In the genomic region with DNA sequence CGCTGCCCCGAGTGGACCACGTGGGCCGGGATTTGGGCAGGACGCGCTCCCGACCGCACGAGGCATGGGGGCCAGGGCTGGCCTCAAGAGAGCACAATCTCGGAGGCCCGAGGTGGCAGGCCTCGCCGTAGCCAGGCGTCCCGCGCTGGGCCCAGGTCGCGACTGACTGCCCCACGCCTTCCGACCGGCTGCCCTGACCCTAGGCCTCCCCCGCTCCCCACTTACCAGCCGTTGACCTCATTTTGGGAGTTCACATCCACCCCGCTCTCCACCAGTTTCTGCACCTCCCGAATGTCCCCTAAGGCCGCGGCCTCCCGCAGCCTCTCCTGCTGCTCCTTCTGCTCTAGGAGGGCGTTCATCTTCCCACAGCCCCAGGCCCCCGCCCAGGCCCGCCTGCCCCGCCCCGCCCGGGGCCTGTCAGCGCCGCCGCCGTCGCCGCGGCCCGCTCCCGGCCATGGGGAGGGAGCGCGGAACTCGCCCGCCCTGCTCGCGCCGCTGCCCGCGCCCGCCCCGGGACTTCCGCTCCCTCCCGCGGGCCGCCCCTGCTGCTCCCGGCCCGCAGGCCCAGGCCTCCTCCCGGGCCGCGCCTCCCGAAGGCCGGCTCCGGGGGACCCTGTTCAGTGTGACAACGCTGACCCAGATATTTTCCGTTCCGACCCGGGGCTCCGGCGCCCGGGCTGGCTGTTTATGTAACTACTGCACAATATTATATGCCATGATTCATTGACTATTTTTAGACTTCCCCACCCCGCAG, we compare ENCODE assay signal across 1 cellular context.
TF ChIP-seq lines count a peak whose summit lies in the region.

A gene with protein sequence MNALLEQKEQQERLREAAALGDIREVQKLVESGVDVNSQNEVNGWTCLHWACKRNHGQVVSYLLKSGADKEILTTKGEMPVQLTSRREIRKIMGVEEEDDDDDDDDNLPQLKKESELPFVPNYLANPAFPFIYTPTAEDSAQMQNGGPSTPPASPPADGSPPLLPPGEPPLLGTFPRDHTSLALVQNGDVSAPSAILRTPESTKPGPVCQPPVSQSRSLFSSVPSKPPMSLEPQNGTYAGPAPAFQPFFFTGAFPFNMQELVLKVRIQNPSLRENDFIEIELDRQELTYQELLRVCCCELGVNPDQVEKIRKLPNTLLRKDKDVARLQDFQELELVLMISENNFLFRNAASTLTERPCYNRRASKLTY (minus strand): TSS at position 619 of the 754 bp plus-strand sequence. CDS start 260 bp downstream, at position 359.

TF ChIP-seq in H1, 55 proteins besides CTCF, POLR2A, EP300 and RAD21 (continues in another document):
- no peak for TF ChIP-seq BRCA1 (IDR thresholded peaks at IDR 0.05; ENCODE audit: low read depth, low read length)
- no peak for TF ChIP-seq RNF2 (IDR thresholded peaks at IDR 0.05; ENCODE audit: borderline replicate concordance, low read depth, low read length, missing control alignments, poor library complexity, severe bottlenecking)
- TF ChIP-seq TCF12 (IDR thresholded peaks at IDR 0.05; ENCODE audit: low read depth, low read length) = no peak
- peak; percentile 80; the same call in 1 of the 2 replicates for TF ChIP-seq GABPA (IDR thresholded peaks at IDR 0.05; ENCODE audit: borderline replicate concordance, insufficient read depth, low read length)
- TF ChIP-seq CHD2 (IDR thresholded peaks at IDR 0.05; ENCODE audit: low read length) = no peak
- TF ChIP-seq CREB1 (IDR thresholded peaks at IDR 0.05) = no peak
- TF ChIP-seq SIN3A (conservative IDR thresholded peaks at IDR 0.05 in 1 of 2, IDR thresholded peaks at IDR 0.05 in 1 of 2; ENCODE audit: low read depth in 1 of 2, low read length in 2 of 2) = 0 out of 4 replicates have a peak, but pooled peaks of 1 of the 2 experiments have one; percentile 70
- no peak for TF ChIP-seq SP1 (IDR thresholded peaks at IDR 0.05; ENCODE audit: low read depth, low read length)
- TF ChIP-seq BACH1 (IDR thresholded peaks at IDR 0.05; ENCODE audit: low read length) = peak; percentile 62; the same call in 1 of the 2 replicates
- TF ChIP-seq SIX5 (IDR thresholded peaks at IDR 0.05; ENCODE audit: low read depth, low read length) = no peak; the same call in 1 of the 2 replicates
- no peak for TF ChIP-seq MAFK (IDR thresholded peaks at IDR 0.05; ENCODE audit: low read depth, low read length)
- TF ChIP-seq PHF8 (conservative IDR thresholded peaks at IDR 0.05; ENCODE audit: low read depth, low read length) = peak; percentile 62
- no peak for TF ChIP-seq CEBPB (IDR thresholded peaks at IDR 0.05; ENCODE audit: low read depth, low read length)
- TF ChIP-seq RFX5 (IDR thresholded peaks at IDR 0.05; ENCODE audit: borderline replicate concordance, low read depth, low read length) = no peak
- peak in 1 of 2 experiments; percentile 56; a peak in 1 of 4 replicates for TF ChIP-seq HDAC2 (IDR thresholded peaks at IDR 0.05; ENCODE audit: borderline replicate concordance in 1 of 2, low read depth in 2 of 2, low read length in 2 of 2)
- TF ChIP-seq, protein P1, sequence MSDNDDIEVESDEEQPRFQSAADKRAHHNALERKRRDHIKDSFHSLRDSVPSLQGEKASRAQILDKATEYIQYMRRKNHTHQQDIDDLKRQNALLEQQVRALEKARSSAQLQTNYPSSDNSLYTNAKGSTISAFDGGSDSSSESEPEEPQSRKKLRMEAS (IDR thresholded peaks at IDR 0.05) = peak; percentile 78
- TF ChIP-seq RBBP5 (IDR thresholded peaks at IDR 0.05; ENCODE audit: borderline replicate concordance, low read depth, low read length) = peak; percentile 36; the same call in 1 of the 2 replicates
- peak; percentile 66; the same call in 1 of the 2 replicates for TF ChIP-seq YY1 (IDR thresholded peaks at IDR 0.05; ENCODE audit: low read depth, low read length)
- peak; percentile 32; the same call in 1 of the 2 replicates for TF ChIP-seq KDM5A (IDR thresholded peaks at IDR 0.05; ENCODE audit: low read length)
- TF ChIP-seq TAF1 (IDR thresholded peaks at IDR 0.05; ENCODE audit: low read depth, low read length) = peak; percentile 84
- TF ChIP-seq CBX5 (IDR thresholded peaks at IDR 0.05; ENCODE audit: low read depth, low read length) = no peak
- no peak for TF ChIP-seq SIRT6 (IDR thresholded peaks at IDR 0.05; ENCODE audit: low read length)
- no peak for TF ChIP-seq HDAC6 (IDR thresholded peaks at IDR 0.05; ENCODE audit: low read depth, low read length)
- TF ChIP-seq, protein P2, sequence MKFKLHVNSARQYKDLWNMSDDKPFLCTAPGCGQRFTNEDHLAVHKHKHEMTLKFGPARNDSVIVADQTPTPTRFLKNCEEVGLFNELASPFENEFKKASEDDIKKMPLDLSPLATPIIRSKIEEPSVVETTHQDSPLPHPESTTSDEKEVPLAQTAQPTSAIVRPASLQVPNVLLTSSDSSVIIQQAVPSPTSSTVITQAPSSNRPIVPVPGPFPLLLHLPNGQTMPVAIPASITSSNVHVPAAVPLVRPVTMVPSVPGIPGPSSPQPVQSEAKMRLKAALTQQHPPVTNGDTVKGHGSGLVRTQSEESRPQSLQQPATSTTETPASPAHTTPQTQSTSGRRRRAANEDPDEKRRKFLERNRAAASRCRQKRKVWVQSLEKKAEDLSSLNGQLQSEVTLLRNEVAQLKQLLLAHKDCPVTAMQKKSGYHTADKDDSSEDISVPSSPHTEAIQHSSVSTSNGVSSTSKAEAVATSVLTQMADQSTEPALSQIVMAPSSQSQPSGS (IDR thresholded peaks at IDR 0.05; ENCODE audit: low read length) = no peak
- no peak for TF ChIP-seq JUN (IDR thresholded peaks at IDR 0.05; ENCODE audit: low read depth, low read length)
- no peak for TF ChIP-seq FOSL1 (IDR thresholded peaks at IDR 0.05; ENCODE audit: insufficient read depth, low read depth, low read length)
- TF ChIP-seq ZNF274 (IDR thresholded peaks at IDR 0.05; ENCODE audit: borderline replicate concordance, extremely low read depth, low read length) = no peak
- peak; percentile 38; the same call in 1 of the 2 replicates for TF ChIP-seq SUZ12 (IDR thresholded peaks at IDR 0.05; ENCODE audit: low read length)
- TF ChIP-seq JUND (IDR thresholded peaks at IDR 0.05; ENCODE audit: low read length) = no peak
- TF ChIP-seq BCL11A (IDR thresholded peaks at IDR 0.05; ENCODE audit: low read depth in 2 of 2, low read length in 2 of 2) = no peak
- TF ChIP-seq, protein P3, sequence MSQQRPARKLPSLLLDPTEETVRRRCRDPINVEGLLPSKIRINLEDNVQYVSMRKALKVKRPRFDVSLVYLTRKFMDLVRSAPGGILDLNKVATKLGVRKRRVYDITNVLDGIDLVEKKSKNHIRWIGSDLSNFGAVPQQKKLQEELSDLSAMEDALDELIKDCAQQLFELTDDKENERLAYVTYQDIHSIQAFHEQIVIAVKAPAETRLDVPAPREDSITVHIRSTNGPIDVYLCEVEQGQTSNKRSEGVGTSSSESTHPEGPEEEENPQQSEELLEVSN (IDR thresholded peaks at IDR 0.05) = peak; percentile 51
- peak; percentile 64 for TF ChIP-seq TBP (IDR thresholded peaks at IDR 0.05; ENCODE audit: low read depth, low read length)
- TF ChIP-seq SP2 (IDR thresholded peaks at IDR 0.05; ENCODE audit: low read length) = no peak
- no peak for TF ChIP-seq KDM4A (IDR thresholded peaks at IDR 0.05; ENCODE audit: low read depth, low read length, severe bottlenecking)
- TF ChIP-seq RXRA (IDR thresholded peaks at IDR 0.05; ENCODE audit: insufficient read depth, low read depth, low read length) = no peak
- no peak for TF ChIP-seq SP4 (IDR thresholded peaks at IDR 0.05; ENCODE audit: low read length)
- TF ChIP-seq POU5F1 (IDR thresholded peaks at IDR 0.05; ENCODE audit: low read depth, low read length) = no peak
- 0 out of 2 replicates have a peak, but pooled peaks have one; percentile 5 for TF ChIP-seq KDM1A (IDR thresholded peaks at IDR 0.05; ENCODE audit: borderline replicate concordance, low read length)
- no peak for TF ChIP-seq CBX8 (IDR thresholded peaks at IDR 0.05; ENCODE audit: borderline replicate concordance, low read depth, low read length)
- no peak for TF ChIP-seq NANOG (IDR thresholded peaks at IDR 0.05; ENCODE audit: insufficient read depth, low read depth, low read length, poor library complexity, severe bottlenecking)
- no peak for TF ChIP-seq NRF1 (IDR thresholded peaks at IDR 0.05; ENCODE audit: low read depth, low read length)
- TF ChIP-seq, protein P4, sequence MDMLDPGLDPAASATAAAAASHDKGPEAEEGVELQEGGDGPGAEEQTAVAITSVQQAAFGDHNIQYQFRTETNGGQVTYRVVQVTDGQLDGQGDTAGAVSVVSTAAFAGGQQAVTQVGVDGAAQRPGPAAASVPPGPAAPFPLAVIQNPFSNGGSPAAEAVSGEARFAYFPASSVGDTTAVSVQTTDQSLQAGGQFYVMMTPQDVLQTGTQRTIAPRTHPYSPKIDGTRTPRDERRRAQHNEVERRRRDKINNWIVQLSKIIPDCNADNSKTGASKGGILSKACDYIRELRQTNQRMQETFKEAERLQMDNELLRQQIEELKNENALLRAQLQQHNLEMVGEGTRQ (IDR thresholded peaks at IDR 0.05; ENCODE audit: low read length) = no peak
- no peak for TF ChIP-seq CTBP2 (IDR thresholded peaks at IDR 0.05; ENCODE audit: borderline replicate concordance, insufficient read depth, insufficient read length, low read length)
- TF ChIP-seq, protein P5, sequence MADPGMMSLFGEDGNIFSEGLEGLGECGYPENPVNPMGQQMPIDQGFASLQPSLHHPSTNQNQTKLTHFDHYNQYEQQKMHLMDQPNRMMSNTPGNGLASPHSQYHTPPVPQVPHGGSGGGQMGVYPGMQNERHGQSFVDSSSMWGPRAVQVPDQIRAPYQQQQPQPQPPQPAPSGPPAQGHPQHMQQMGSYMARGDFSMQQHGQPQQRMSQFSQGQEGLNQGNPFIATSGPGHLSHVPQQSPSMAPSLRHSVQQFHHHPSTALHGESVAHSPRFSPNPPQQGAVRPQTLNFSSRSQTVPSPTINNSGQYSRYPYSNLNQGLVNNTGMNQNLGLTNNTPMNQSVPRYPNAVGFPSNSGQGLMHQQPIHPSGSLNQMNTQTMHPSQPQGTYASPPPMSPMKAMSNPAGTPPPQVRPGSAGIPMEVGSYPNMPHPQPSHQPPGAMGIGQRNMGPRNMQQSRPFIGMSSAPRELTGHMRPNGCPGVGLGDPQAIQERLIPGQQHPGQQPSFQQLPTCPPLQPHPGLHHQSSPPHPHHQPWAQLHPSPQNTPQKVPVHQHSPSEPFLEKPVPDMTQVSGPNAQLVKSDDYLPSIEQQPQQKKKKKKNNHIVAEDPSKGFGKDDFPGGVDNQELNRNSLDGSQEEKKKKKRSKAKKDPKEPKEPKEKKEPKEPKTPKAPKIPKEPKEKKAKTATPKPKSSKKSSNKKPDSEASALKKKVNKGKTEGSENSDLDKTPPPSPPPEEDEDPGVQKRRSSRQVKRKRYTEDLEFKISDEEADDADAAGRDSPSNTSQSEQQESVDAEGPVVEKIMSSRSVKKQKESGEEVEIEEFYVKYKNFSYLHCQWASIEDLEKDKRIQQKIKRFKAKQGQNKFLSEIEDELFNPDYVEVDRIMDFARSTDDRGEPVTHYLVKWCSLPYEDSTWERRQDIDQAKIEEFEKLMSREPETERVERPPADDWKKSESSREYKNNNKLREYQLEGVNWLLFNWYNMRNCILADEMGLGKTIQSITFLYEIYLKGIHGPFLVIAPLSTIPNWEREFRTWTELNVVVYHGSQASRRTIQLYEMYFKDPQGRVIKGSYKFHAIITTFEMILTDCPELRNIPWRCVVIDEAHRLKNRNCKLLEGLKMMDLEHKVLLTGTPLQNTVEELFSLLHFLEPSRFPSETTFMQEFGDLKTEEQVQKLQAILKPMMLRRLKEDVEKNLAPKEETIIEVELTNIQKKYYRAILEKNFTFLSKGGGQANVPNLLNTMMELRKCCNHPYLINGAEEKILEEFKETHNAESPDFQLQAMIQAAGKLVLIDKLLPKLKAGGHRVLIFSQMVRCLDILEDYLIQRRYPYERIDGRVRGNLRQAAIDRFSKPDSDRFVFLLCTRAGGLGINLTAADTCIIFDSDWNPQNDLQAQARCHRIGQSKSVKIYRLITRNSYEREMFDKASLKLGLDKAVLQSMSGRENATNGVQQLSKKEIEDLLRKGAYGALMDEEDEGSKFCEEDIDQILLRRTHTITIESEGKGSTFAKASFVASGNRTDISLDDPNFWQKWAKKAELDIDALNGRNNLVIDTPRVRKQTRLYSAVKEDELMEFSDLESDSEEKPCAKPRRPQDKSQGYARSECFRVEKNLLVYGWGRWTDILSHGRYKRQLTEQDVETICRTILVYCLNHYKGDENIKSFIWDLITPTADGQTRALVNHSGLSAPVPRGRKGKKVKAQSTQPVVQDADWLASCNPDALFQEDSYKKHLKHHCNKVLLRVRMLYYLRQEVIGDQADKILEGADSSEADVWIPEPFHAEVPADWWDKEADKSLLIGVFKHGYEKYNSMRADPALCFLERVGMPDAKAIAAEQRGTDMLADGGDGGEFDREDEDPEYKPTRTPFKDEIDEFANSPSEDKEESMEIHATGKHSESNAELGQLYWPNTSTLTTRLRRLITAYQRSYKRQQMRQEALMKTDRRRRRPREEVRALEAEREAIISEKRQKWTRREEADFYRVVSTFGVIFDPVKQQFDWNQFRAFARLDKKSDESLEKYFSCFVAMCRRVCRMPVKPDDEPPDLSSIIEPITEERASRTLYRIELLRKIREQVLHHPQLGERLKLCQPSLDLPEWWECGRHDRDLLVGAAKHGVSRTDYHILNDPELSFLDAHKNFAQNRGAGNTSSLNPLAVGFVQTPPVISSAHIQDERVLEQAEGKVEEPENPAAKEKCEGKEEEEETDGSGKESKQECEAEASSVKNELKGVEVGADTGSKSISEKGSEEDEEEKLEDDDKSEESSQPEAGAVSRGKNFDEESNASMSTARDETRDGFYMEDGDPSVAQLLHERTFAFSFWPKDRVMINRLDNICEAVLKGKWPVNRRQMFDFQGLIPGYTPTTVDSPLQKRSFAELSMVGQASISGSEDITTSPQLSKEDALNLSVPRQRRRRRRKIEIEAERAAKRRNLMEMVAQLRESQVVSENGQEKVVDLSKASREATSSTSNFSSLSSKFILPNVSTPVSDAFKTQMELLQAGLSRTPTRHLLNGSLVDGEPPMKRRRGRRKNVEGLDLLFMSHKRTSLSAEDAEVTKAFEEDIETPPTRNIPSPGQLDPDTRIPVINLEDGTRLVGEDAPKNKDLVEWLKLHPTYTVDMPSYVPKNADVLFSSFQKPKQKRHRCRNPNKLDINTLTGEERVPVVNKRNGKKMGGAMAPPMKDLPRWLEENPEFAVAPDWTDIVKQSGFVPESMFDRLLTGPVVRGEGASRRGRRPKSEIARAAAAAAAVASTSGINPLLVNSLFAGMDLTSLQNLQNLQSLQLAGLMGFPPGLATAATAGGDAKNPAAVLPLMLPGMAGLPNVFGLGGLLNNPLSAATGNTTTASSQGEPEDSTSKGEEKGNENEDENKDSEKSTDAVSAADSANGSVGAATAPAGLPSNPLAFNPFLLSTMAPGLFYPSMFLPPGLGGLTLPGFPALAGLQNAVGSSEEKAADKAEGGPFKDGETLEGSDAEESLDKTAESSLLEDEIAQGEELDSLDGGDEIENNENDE (IDR thresholded peaks at IDR 0.05; ENCODE audit: insufficient replicate concordance, low read length) = no peak
- no peak for TF ChIP-seq TEAD4 (IDR thresholded peaks at IDR 0.05; ENCODE audit: low read depth, low read length)
- peak; percentile 27; the same call in 1 of the 2 replicates for TF ChIP-seq EGR1 (IDR thresholded peaks at IDR 0.05; ENCODE audit: borderline replicate concordance, low read depth, low read length)
- no peak for TF ChIP-seq CHD1 (IDR thresholded peaks at IDR 0.05; ENCODE audit: low read depth, low read length)
- peak; percentile 82 for TF ChIP-seq ASH2L (IDR thresholded peaks at IDR 0.05; ENCODE audit: low read length)
- no peak; the same call in 1 of the 2 replicates for TF ChIP-seq POLR2AphosphoS5 (IDR thresholded peaks at IDR 0.05; ENCODE audit: low read depth, low read length)
- TF ChIP-seq TAF7 (optimal IDR thresholded peaks at IDR 0.05; ENCODE audit: borderline replicate concordance, low read depth, low read length) = peak; percentile 68
- TF ChIP-seq SAP30 (IDR thresholded peaks at IDR 0.05; ENCODE audit: insufficient read depth, insufficient replicate concordance, low read length) = no peak
